In the genomic region with DNA sequence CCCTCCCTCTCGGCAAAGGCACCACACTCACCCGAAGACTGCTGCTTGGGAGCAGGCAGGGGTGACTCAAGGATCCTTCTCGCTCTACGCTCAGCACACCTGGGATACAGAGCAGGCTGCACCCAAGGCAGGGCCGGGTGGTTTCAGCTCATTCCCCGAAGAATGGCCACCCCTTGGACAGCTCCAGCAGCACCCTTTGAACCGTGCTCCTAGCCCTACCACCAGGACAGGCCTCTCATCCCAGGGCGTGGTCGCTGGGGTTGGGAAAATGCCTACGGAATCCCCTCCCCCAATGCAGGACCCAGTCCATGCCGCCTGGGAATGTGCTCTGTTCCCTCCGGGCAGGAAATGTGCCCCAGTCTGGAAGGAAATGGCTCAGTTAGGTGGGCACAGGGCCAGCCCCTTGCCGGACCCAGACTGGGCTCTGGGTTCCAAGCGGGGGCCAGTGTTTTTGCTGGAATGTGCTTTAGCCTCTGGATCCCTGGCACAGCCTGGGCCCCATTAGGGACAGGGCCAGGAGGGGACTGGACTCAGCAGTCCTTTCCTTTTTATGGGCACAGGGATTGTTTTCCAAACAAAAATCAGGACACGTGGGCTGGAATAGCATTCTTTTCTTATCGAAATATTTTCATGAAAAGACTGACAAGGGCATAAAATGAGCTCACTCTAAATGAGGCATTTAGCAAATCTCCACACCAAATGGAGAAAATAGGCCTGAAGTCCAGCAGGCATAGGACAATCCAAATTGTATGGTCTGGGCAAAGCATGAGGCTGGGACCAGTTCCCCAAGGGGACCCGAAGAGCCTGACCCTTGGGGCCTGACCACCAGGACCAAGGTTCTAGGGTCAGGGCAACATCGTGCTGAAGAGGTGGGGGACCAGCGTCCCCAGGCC, we compare ENCODE assay signal across 13 cellular contexts. TPM values are rescaled to one million over a fixed set of nuclear protein-coding genes. Genes with fewer than 3 reads are reported as not detected.
A peak's percentile ranks its signal among the peaks of the same experiment; 100 is the strongest.
DNase-seq lines count a peak whose midpoint lies in the region; ATAC-seq, FAIRE-seq and TF ChIP-seq lines count a peak whose summit lies in the region.
"Had no signal": no experiment of that assay in that cellular context is flagged by ENCODE, and none has a peak within 500 bp of the region (broad histone marks: within the 10 kb centered on the region; RNA-seq: fewer than 3 reads in every experiment).

No MANE protein-coding gene starts in this region.

- TF ChIP-seq EP300 in H1 (IDR thresholded peaks at IDR 0.05; ENCODE audit: borderline replicate concordance in 1 of 2, low read depth in 2 of 2, low read length in 2 of 2) = no peak

- H3K4me1 Mint-ChIP-seq in MCF 10A (ENCODE audit: insufficient read depth, unreplicated experiment) = no peaks in the 10 kb centered on the region
- H3K4me1 Mint-ChIP-seq in activated naive CD4-positive, alpha-beta T cell treated with anti-CD3 and anti-CD28 coated beads for 36 hours (ENCODE audit: low read depth) = no peaks in the 10 kb centered on the region
- no peaks in the 10 kb centered on the region for H3K4me1 Mint-ChIP-seq in activated naive CD4-positive, alpha-beta T cell treated with anti-CD3 and anti-CD28 coated beads, Interleukin-2, amount 10 ng/mL, durations not matched to agents 7 days and 5 days

- H3K18ac ChIP-seq in H1 (ENCODE audit: extremely low read depth, low read length) = peak overlapping the region; percentile 53; the same call in 1 of the 2 replicates

- no TSS peak for BruUV-seq in MCF 10A (replicated peaks; lab: Mats Ljungman, UMichigan)

- H2BK20ac ChIP-seq in H1 (ENCODE audit: low read length) = no peak overlapping the region

- H2BK15ac ChIP-seq in H1 (ENCODE audit: low read length) = peak overlapping the region; percentile 92; the same call in 1 of the 2 replicates

- H3K4me3 ChIP-seq in breast epithelium (no peak overlapping the region), H1 (ENCODE audit: extremely low read depth in 1 of 4, insufficient read depth in 2 of 4, low read depth in 3 of 4, low read length in 4 of 4) (no peak overlapping the region), lower lobe of right lung (no peak overlapping the region), uterus (no peak overlapping the region)

- peak overlapping the region; percentile 40 for H4K91ac ChIP-seq in H1 (replicated peaks; ENCODE audit: insufficient read length, low read length)

- peak overlapping the region; percentile 22; the same call in 1 of the 2 replicates for H2BK12ac ChIP-seq in H1 (ENCODE audit: low read depth, low read length)

- H4K20me1 ChIP-seq in H1 (replicated peaks in 1 of 2; ENCODE audit: control insufficient read depth in 1 of 2, insufficient read depth in 2 of 2, low read length in 2 of 2) = no peaks in the 10 kb centered on the region

- H3K4me1 ChIP-seq in breast epithelium (no peaks in the 10 kb centered on the region), H1 (replicated peaks in 1 of 4; ENCODE audit: control insufficient read depth in 3 of 4, insufficient read depth in 4 of 4, low read length in 3 of 4) (peaks cover 0 to 7% (median 3%) of the 10 kb centered on the region in 4 experiments; a peak in 5 of 7 replicates), lower lobe of right lung (peaks cover 18% of the 10 kb centered on the region), uterus (peaks cover 9 to 16% of the 10 kb centered on the region in 2 donors)

- peak overlapping the region; percentile 78; the same call in 1 of the 2 replicates for H2BK5ac ChIP-seq in H1 (ENCODE audit: low read depth, low read length)

- H2BK120ac ChIP-seq in H1 (replicated peaks; ENCODE audit: low read depth, low read length) = no peak overlapping the region

- FAIRE-seq in H1 (lab: Jason Lieb, UNC) = no peak

- H4K5ac ChIP-seq in H1 (ENCODE audit: insufficient read length, low read depth, low read length) = no peak overlapping the region

- H3K79me2 ChIP-seq in H1 (ENCODE audit: control insufficient read depth in 1 of 2, insufficient read depth in 2 of 2, low read length in 2 of 2) = no peaks in the 10 kb centered on the region

- no peak overlapping the region for H3K4ac ChIP-seq in H1 (replicated peaks; ENCODE audit: insufficient read length, low read depth, low read length)

- H4K8ac ChIP-seq in H1 (ENCODE audit: extremely low read depth, insufficient read depth, low read length) = peak overlapping the region; percentile 62; the same call in 1 of the 2 replicates

- no peaks in the 10 kb centered on the region for H3K9me3 Mint-ChIP-seq in MCF 10A (ENCODE audit: unreplicated experiment)
- no peaks in the 10 kb centered on the region for H3K9me3 Mint-ChIP-seq in activated naive CD4-positive, alpha-beta T cell treated with anti-CD3 and anti-CD28 coated beads for 36 hours
- no peaks in the 10 kb centered on the region for H3K9me3 Mint-ChIP-seq in activated naive CD4-positive, alpha-beta T cell treated with anti-CD3 and anti-CD28 coated beads, Interleukin-2, amount 10 ng/mL, durations not matched to agents 7 days and 5 days
- H3K9me3 Mint-ChIP-seq: T-helper 1 cell treated with Interleukin-12 subunit alpha and Interleukin-12 subunit beta and Interleukin-4 antibody, amounts not matched to agents 30 μg/mL and 1 μg/mL, for 36 hours had no signal

- DNase-seq in MCF 10A (ENCODE audit: unreplicated experiment) (peak; percentile 73), breast epithelium (ENCODE audit: low spot score in 2 of 2) (no peak), H1 (ENCODE audit: low read depth in 1 of 2, low spot score in 2 of 2) (no peak), lower lobe of right lung (peak; percentile 65), uterus (peak; percentile 52 to 53)
- no peak for DNase-seq in activated naive CD4-positive, alpha-beta T cell treated with anti-CD3 and anti-CD28 coated beads for 36 hours
- DNase-seq in activated naive CD4-positive, alpha-beta T cell treated with anti-CD3 and anti-CD28 coated beads, Interleukin-2, amount 10 ng/mL, durations not matched to agents 7 days and 5 days = no peak
- DNase-seq in activated CD4-positive, alpha-beta T cell treated with anti-CD3 and anti-CD28 coated beads for 1 hour = no peak
- DNase-seq: Calu3 had no signal

- H3K79me1 ChIP-seq in H1 (ENCODE audit: low read depth, low read length) = no peaks in the 10 kb centered on the region

- H3K27me3 Mint-ChIP-seq in MCF 10A (ENCODE audit: insufficient read depth, unreplicated experiment) = no peaks in the 10 kb centered on the region
- H3K27me3 Mint-ChIP-seq in activated naive CD4-positive, alpha-beta T cell treated with anti-CD3 and anti-CD28 coated beads for 36 hours (ENCODE audit: low read depth) = no peaks in the 10 kb centered on the region
- peaks cover 41% of the 10 kb centered on the region for H3K27me3 Mint-ChIP-seq in activated naive CD4-positive, alpha-beta T cell treated with anti-CD3 and anti-CD28 coated beads, Interleukin-2, amount 10 ng/mL, durations not matched to agents 7 days and 5 days

- H3K27ac ChIP-seq in breast epithelium (peak overlapping the region in 1 of 2 donors; percentile 38), H1 (ENCODE audit: low read depth, low read length) (no peak overlapping the region), lower lobe of right lung (peak overlapping the region; percentile 47), uterus (peak overlapping the region; percentile 45 to 61)
- H3K27ac ChIP-seq: 22Rv1 had no signal

- no peak overlapping the region for H3K23ac ChIP-seq in H1 (ENCODE audit: insufficient read length)

- no peak overlapping the region for H3K27ac Mint-ChIP-seq in MCF 10A (ENCODE audit: low read depth, unreplicated experiment)
- no peak overlapping the region for H3K27ac Mint-ChIP-seq in activated naive CD4-positive, alpha-beta T cell treated with anti-CD3 and anti-CD28 coated beads for 36 hours
- no peak overlapping the region for H3K27ac Mint-ChIP-seq in activated naive CD4-positive, alpha-beta T cell treated with anti-CD3 and anti-CD28 coated beads, Interleukin-2, amount 10 ng/mL, durations not matched to agents 7 days and 5 days
- H3K27ac Mint-ChIP-seq: T-helper 1 cell treated with Interleukin-12 subunit alpha and Interleukin-12 subunit beta and Interleukin-4 antibody, amounts not matched to agents 30 μg/mL and 1 μg/mL, for 36 hours had no signal

- H3K56ac ChIP-seq in H1 (replicated peaks; ENCODE audit: insufficient read length, low read depth, low read length) = no peak overlapping the region

- H3K4me3 Mint-ChIP-seq in MCF 10A (ENCODE audit: unreplicated experiment) = no peak overlapping the region
- H3K4me3 Mint-ChIP-seq in activated naive CD4-positive, alpha-beta T cell treated with anti-CD3 and anti-CD28 coated beads for 36 hours = no peak overlapping the region
- H3K4me3 Mint-ChIP-seq in activated naive CD4-positive, alpha-beta T cell treated with anti-CD3 and anti-CD28 coated beads, Interleukin-2, amount 10 ng/mL, durations not matched to agents 7 days and 5 days = no peak overlapping the region
- H3K4me3 Mint-ChIP-seq: T-helper 1 cell treated with Interleukin-12 subunit alpha and Interleukin-12 subunit beta and Interleukin-4 antibody, amounts not matched to agents 30 μg/mL and 1 μg/mL, for 36 hours had no signal

- TF ChIP-seq RAD21 in H1 (IDR thresholded peaks at IDR 0.05 in 1 of 2, conservative IDR thresholded peaks at IDR 0.05 in 1 of 2; ENCODE audit: low read depth in 2 of 2, low read length in 2 of 2) = no peak

- H3K4me2 ChIP-seq in H1 (ENCODE audit: insufficient read depth in 1 of 2, low read depth in 2 of 2, low read length in 2 of 2) = no peak overlapping the region

- H3K14ac ChIP-seq in H1 (ENCODE audit: insufficient read length) = no peak overlapping the region

- peak overlapping the region; percentile 11; the same call in 1 of the 2 replicates for H2AFZ ChIP-seq in H1 (ENCODE audit: low read length)

- H3K27me3 ChIP-seq in breast epithelium = no peaks in the 10 kb centered on the region
- no peaks in the 10 kb centered on the region for H3K27me3 ChIP-seq in H1 (replicated peaks in 1 of 4; ENCODE audit: control insufficient read depth in 3 of 4, extremely low read depth in 1 of 4, insufficient read depth in 3 of 4, low read length in 3 of 4)
- H3K27me3 ChIP-seq in lower lobe of right lung (ENCODE audit: low read depth) = no peaks in the 10 kb centered on the region
- H3K27me3 ChIP-seq in uterus = no peaks in the 10 kb centered on the region

- no peaks in the 10 kb centered on the region for H3K9me3 ChIP-seq in breast epithelium
- H3K9me3 ChIP-seq in H1 (ENCODE audit: insufficient read depth in 2 of 2, low read depth in 1 of 2, low read length in 1 of 2) = no peaks in the 10 kb centered on the region
- no peaks in the 10 kb centered on the region for H3K9me3 ChIP-seq in lower lobe of right lung
- no peaks in the 10 kb centered on the region for H3K9me3 ChIP-seq in uterus

- H3K36me3 ChIP-seq in breast epithelium (no peaks in the 10 kb centered on the region), H1 (ENCODE audit: control insufficient read depth in 2 of 4, insufficient read depth in 4 of 4, low read length in 3 of 4) (no peaks in the 10 kb centered on the region), lower lobe of right lung (no peaks in the 10 kb centered on the region), uterus (no peaks in the 10 kb centered on the region)

- H3K9ac ChIP-seq in H1 (replicated peaks in 1 of 4; ENCODE audit: extremely low read depth in 1 of 4, low read depth in 3 of 4, low read length in 3 of 4) = no peak overlapping the region

- CTCF ChIA-PET in MCF 10A (lab: Yijun Ruan, JAX) = interaction anchor here (0.6 to 1.0 kb wide), 3 partner anchors 8 to 112 kb away, joined by 3 read pairs; no protein-coding TSS in a partner anchor
- CTCF ChIA-PET in H1 (lab: Charles Lee; ENCODE audit: partially characterized antibody) = interaction anchor here (1.1 to 1.4 kb wide), 3 partner anchors 11 to 28 kb away, joined by 3 read pairs; no protein-coding TSS in a partner anchor
- CTCF ChIA-PET in activated naive CD4-positive, alpha-beta T cell treated with anti-CD3 and anti-CD28 coated beads for 36 hours (lab: Charles Lee) = no interaction called here
- CTCF ChIA-PET in activated naive CD4-positive, alpha-beta T cell treated with anti-CD3 and anti-CD28 coated beads, Interleukin-2, amount 10 ng/mL, durations not matched to agents 7 days and 5 days (lab: Charles Lee) = no interaction called here

- POLR2A ChIA-PET in MCF 10A (lab: Yijun Ruan, JAX) (interaction anchor here (0.7 to 0.8 kb wide), 2 partner anchors 26 to 65 kb away, joined by 3 read pairs; partner anchors contain the start of gene PLEKHM2), H1 (lab: Charles Lee; ENCODE audit: partially characterized antibody) (interaction anchor here (0.9 to 3.3 kb wide), 6 partner anchors 10 to 37 kb away, joined by 3 to 14 read pairs (median 3); partner anchors contain the start of genes FBLIM1 and SLC25A34)

- no peak overlapping the region for H2AK5ac ChIP-seq in H1 (ENCODE audit: low read depth, low read length)

- no peak for TF ChIP-seq CTCF in MCF 10A (IDR thresholded peaks at IDR 0.05; ENCODE audit: unreplicated experiment)
- TF ChIP-seq CTCF in breast epithelium (IDR thresholded peaks at IDR 0.05) = no peak
- no peak for TF ChIP-seq CTCF in H1 (IDR thresholded peaks at IDR 0.05; ENCODE audit: control extremely low read depth in 1 of 3, insufficient read depth in 1 of 3, low read depth in 1 of 3, low read length in 3 of 3)
- TF ChIP-seq CTCF in lower lobe of right lung (IDR thresholded peaks at IDR 0.05) = no peak
- TF ChIP-seq CTCF in uterus (IDR thresholded peaks at IDR 0.05) = no peak

- 0 out of 2 replicates have a peak, but pooled peaks cover 1% of the 10 kb centered on the region for H3K23me2 ChIP-seq in H1 (ENCODE audit: low read depth, low read length)

- H3K36me3 Mint-ChIP-seq in MCF 10A (ENCODE audit: insufficient read depth, unreplicated experiment) = no peaks in the 10 kb centered on the region
- H3K36me3 Mint-ChIP-seq in activated naive CD4-positive, alpha-beta T cell treated with anti-CD3 and anti-CD28 coated beads for 36 hours (ENCODE audit: low read depth) = no peaks in the 10 kb centered on the region
- no peaks in the 10 kb centered on the region for H3K36me3 Mint-ChIP-seq in activated naive CD4-positive, alpha-beta T cell treated with anti-CD3 and anti-CD28 coated beads, Interleukin-2, amount 10 ng/mL, durations not matched to agents 7 days and 5 days

- intact Hi-C loops in MCF 10A (cut with micrococcal nuclease) (no loop called here), breast epithelium (cut with DNase I; ENCODE audit: low total_unique reads) (loop anchor here (10.0 kb wide), 1 partner anchor 155 kb away; no protein-coding TSS in a partner anchor), lower lobe of right lung (cut with DNase I) (no loop called here), uterus (cut with DNase I; ENCODE audit: low total_unique reads) (loop anchor here (10.0 kb wide), 1 partner anchor 155 kb away; no protein-coding TSS in a partner anchor)
- intact Hi-C loops in activated naive CD4-positive, alpha-beta T cell treated with anti-CD3 and anti-CD28 coated beads for 36 hours (cut with micrococcal nuclease) = no loop called here

- WGBS in H1 (ENCODE audit: extremely low coverage in 1 of 2, insufficient coverage in 1 of 2, insufficient read length in 1 of 2, insufficient replicate concordance in 2 of 2, low coverage in 1 of 2, low lambda C conversion rate in 2 of 2, missing lambda C conversion rate in 1 of 2), 2 experiments = 77% methylated on average over 17 of the region's 19 CpGs; no CpG with 5 or more reads in 1 of the 2 experiments

- peak; percentile 49 to 59 for ATAC-seq in lower lobe of right lung

- TF ChIP-seq POLR2A in breast epithelium (IDR thresholded peaks at IDR 0.05) = no peak
- no peak for TF ChIP-seq POLR2A in H1 (IDR thresholded peaks at IDR 0.05; ENCODE audit: control extremely low read depth in 1 of 2, low read depth in 2 of 2, low read length in 2 of 2)
- TF ChIP-seq POLR2A in uterus (IDR thresholded peaks at IDR 0.05) = no peak

RNA-seq across cellular contexts. Expression of gene TMEM82, which starts 7.3 kb away (rescaled TPM):
- not detected in 2 replicates for total RNA-seq in MCF 10A (2022)
- not detected for total RNA-seq in breast epithelium
- total RNA-seq in H1 (2021; fragmentation: NEBNext Ultra II Directional; extraction: Animal tissue kit (Norgen Biotek cat#: 25700)) = 0.21 and 0.32 TPM in 2 replicates
- polyA plus RNA-seq in H1 (2011; rRNA removed) = 2.1 and 3.5 TPM in 2 replicates
- 1.5 TPM for polyA plus RNA-seq in H1 (2011; cell fraction: cytosol; rRNA removed)
- polyA plus RNA-seq in H1 (2011; cell fraction: nucleus; rRNA removed) = 2.0 TPM
- polyA plus RNA-seq in H1 (2012, experiment 1 of 2) = 0.46 to 1.7 TPM (median 1.1 TPM) in 4 replicates
- polyA plus RNA-seq in H1 (2012, experiment 2 of 2) = 0.91 TPM
- 0.73 TPM for polyA plus RNA-seq in H1 (2013, experiment 1 of 2)
- 0.66 TPM for polyA plus RNA-seq in H1 (2013, experiment 2 of 2)
- polyA minus RNA-seq in H1 (2011; rRNA and poly(A)+ RNA removed) = 0.19 and 0.61 TPM in 2 replicates
- polyA minus RNA-seq in H1 (2011; cell fraction: cytosol; rRNA and poly(A)+ RNA removed) = 1.5 TPM
- 1.1 TPM for polyA minus RNA-seq in H1 (2011; cell fraction: nucleus; rRNA and poly(A)+ RNA removed)
- total RNA-seq in lower lobe of right lung = not detected
- not detected for total RNA-seq in uterus
- not detected for total RNA-seq in activated naive CD4-positive, alpha-beta T cell treated with anti-CD3 and anti-CD28 coated beads for 36 hours
- total RNA-seq: Calu3, skeletal muscle tissue, temporal lobe had no signal

RNA-seq across cellular contexts. Expression of gene FBLIM1, which starts 8.9 kb away (rescaled TPM):
- total RNA-seq in MCF 10A (2022) (78.2 and 101 TPM in 2 replicates), breast epithelium (10 to 100 TPM; 17.4 to 73.4 (median 42.6) TPM), lower lobe of right lung (20.1 TPM), uterus (10 to 100 TPM; 12.9 to 96.9 (median 74.3) TPM)
- 63.2 and 66.6 TPM in 2 replicates for total RNA-seq in H1 (2021; fragmentation: NEBNext Ultra II Directional; extraction: Animal tissue kit (Norgen Biotek cat#: 25700))
- 66.7 and 99.1 TPM in 2 replicates for polyA plus RNA-seq in H1 (2011; rRNA removed)
- polyA plus RNA-seq in H1 (2011; cell fraction: cytosol; rRNA removed) = 86.2 TPM
- 79.6 TPM for polyA plus RNA-seq in H1 (2011; cell fraction: nucleus; rRNA removed)
- polyA plus RNA-seq in H1 (2012, experiment 1 of 2) = 56.8 to 78.0 TPM (median 64.4 TPM) in 4 replicates
- 50.3 TPM for polyA plus RNA-seq in H1 (2012, experiment 2 of 2)
- polyA plus RNA-seq in H1 (2013, experiment 1 of 2) = 62.3 TPM
- 57.2 TPM for polyA plus RNA-seq in H1 (2013, experiment 2 of 2)
- 25.8 and 31.1 TPM in 2 replicates for polyA minus RNA-seq in H1 (2011; rRNA and poly(A)+ RNA removed)
- 34.8 TPM for polyA minus RNA-seq in H1 (2011; cell fraction: cytosol; rRNA and poly(A)+ RNA removed)
- polyA minus RNA-seq in H1 (2011; cell fraction: nucleus; rRNA and poly(A)+ RNA removed) = 44.5 TPM
- total RNA-seq in activated naive CD4-positive, alpha-beta T cell treated with anti-CD3 and anti-CD28 coated beads for 36 hours = not detected

RNA-seq across cellular contexts. Expression of gene SLC25A34, which starts 13.6 kb away (rescaled TPM):
- total RNA-seq in MCF 10A (2022) (0.79 and 1.3 TPM in 2 replicates), breast epithelium (1 to 10 TPM; 1.0 to 1.8 (median 1.3) TPM), lower lobe of right lung (3.5 TPM), uterus (1 to 10 TPM in 2 of 4 donors, under 1 TPM in 1, not detected in 1; 0.29 to 2.1 (median 1.6) TPM)
- total RNA-seq in H1 (2021; fragmentation: NEBNext Ultra II Directional; extraction: Animal tissue kit (Norgen Biotek cat#: 25700)) = 0.48 and 0.50 TPM in 2 replicates
- polyA plus RNA-seq in H1 (2011; rRNA removed) = 0.62 and 0.75 TPM in 2 replicates
- polyA plus RNA-seq in H1 (2011; cell fraction: cytosol; rRNA removed) = 0.71 TPM
- polyA plus RNA-seq in H1 (2011; cell fraction: nucleus; rRNA removed) = 1.6 TPM
- 0.37 to 0.81 TPM (median 0.54 TPM) in 4 replicates for polyA plus RNA-seq in H1 (2012, experiment 1 of 2)
- 0.28 TPM for polyA plus RNA-seq in H1 (2012, experiment 2 of 2)
- polyA plus RNA-seq in H1 (2013, experiment 1 of 2) = 0.81 TPM
- 0.39 TPM for polyA plus RNA-seq in H1 (2013, experiment 2 of 2)
- polyA minus RNA-seq in H1 (2011; rRNA and poly(A)+ RNA removed) = 0.07 and 0.22 TPM in 2 replicates
- not detected for polyA minus RNA-seq in H1 (2011; cell fraction: cytosol; rRNA and poly(A)+ RNA removed)
- 0.70 TPM for polyA minus RNA-seq in H1 (2011; cell fraction: nucleus; rRNA and poly(A)+ RNA removed)
- total RNA-seq in activated naive CD4-positive, alpha-beta T cell treated with anti-CD3 and anti-CD28 coated beads for 36 hours = under 1 TPM; 0.43 to 0.74 TPM

RNA-seq across cellular contexts. Expression of gene UQCRHL, which starts 57.8 kb away (rescaled TPM):
- total RNA-seq in MCF 10A (2022) = 1.1 and 1.7 TPM in 2 replicates
- 1 to 10 TPM in 2 of 3 donors, under 1 TPM in 1; 0.66 to 1.4 (median 1.2) TPM for total RNA-seq in breast epithelium
- 3.4 and 3.9 TPM in 2 replicates for total RNA-seq in H1 (2021; fragmentation: NEBNext Ultra II Directional; extraction: Animal tissue kit (Norgen Biotek cat#: 25700))
- 2.6 and 3.7 TPM in 2 replicates for polyA plus RNA-seq in H1 (2011; rRNA removed)
- 3.2 TPM for polyA plus RNA-seq in H1 (2011; cell fraction: cytosol; rRNA removed)
- 1.4 TPM for polyA plus RNA-seq in H1 (2011; cell fraction: nucleus; rRNA removed)
- 4.7 to 48.6 TPM (median 15.9 TPM) in 4 replicates for polyA plus RNA-seq in H1 (2012, experiment 1 of 2)
- polyA plus RNA-seq in H1 (2012, experiment 2 of 2) = 0.83 TPM
- polyA plus RNA-seq in H1 (2013, experiment 1 of 2) = 3.7 TPM
- polyA plus RNA-seq in H1 (2013, experiment 2 of 2) = 3.8 TPM
- 0.68 and 0.73 TPM in 2 replicates for polyA minus RNA-seq in H1 (2011; rRNA and poly(A)+ RNA removed)
- polyA minus RNA-seq in H1 (2011; cell fraction: cytosol; rRNA and poly(A)+ RNA removed) = 6.5 TPM
- polyA minus RNA-seq in H1 (2011; cell fraction: nucleus; rRNA and poly(A)+ RNA removed) = 1.2 TPM
- total RNA-seq in lower lobe of right lung = 1.1 TPM
- 1 to 10 TPM in 2 of 4 donors, under 1 TPM in 1, not detected in 1; 0.59 to 1.9 (median 1.0) TPM for total RNA-seq in uterus
- 1 to 10 TPM; 1.7 to 1.9 TPM for total RNA-seq in activated naive CD4-positive, alpha-beta T cell treated with anti-CD3 and anti-CD28 coated beads for 36 hours

Comparison
In these comparisons a context has a peak if more than half of its experiments do, and no peak if none do; other contexts are left out.
1. DNase-seq: peak in MCF 10A (single experiment), lower lobe of right lung (single experiment) and uterus (2 of 2); none in breast epithelium (0 of 2), H1 (0 of 2), activated naive CD4-positive, alpha-beta T cell treated with anti-CD3 and anti-CD28 coated beads for 36 hours (single experiment), activated naive CD4-positive, alpha-beta T cell treated with anti-CD3 and anti-CD28 coated beads, Interleukin-2, amount 10 ng/mL, durations not matched to agents 7 days and 5 days (single experiment) and activated CD4-positive, alpha-beta T cell treated with anti-CD3 and anti-CD28 coated beads for 1 hour (single experiment).
2. intact Hi-C loops: an anchor here in breast epithelium (10.0 kb wide) and uterus (10.0 kb wide); none called in MCF 10A, lower lobe of right lung and activated naive CD4-positive, alpha-beta T cell treated with anti-CD3 and anti-CD28 coated beads for 36 hours.
3. RNA of gene FBLIM1, which starts 8.9 kb away (total RNA-seq): 78.2 to 101 TPM in MCF 10A, 12.9 to 96.9 TPM in uterus, 63.2 to 66.6 TPM in H1, 17.4 to 73.4 TPM in breast epithelium and 20.1 TPM in lower lobe of right lung (single experiment); not detected in activated naive CD4-positive, alpha-beta T cell treated with anti-CD3 and anti-CD28 coated beads for 36 hours; every median in the first group is over 10 times any median in the second.
4. CTCF ChIA-PET loops: an anchor here in MCF 10A (0.6 to 1.0 kb wide) and H1 (1.1 to 1.4 kb wide); none called in activated naive CD4-positive, alpha-beta T cell treated with anti-CD3 and anti-CD28 coated beads for 36 hours and activated naive CD4-positive, alpha-beta T cell treated with anti-CD3 and anti-CD28 coated beads, Interleukin-2, amount 10 ng/mL, durations not matched to agents 7 days and 5 days.